Comparison of ENCODE assay signal across 9 cellular contexts in genomic region chr6:109705258-109705657, GRCh38. TPM values are rescaled to one million over a fixed set of nuclear protein-coding genes. Genes with fewer than 3 reads are reported as not detected.
DNase-seq lines count a peak whose midpoint lies in the region; ATAC-seq lines count a peak whose summit lies in the region.
"Had no signal": no experiment of that assay in that cellular context is flagged by ENCODE, and none has a peak within 500 bp of the region (broad histone marks: within the 10 kb centered on the region; RNA-seq: fewer than 3 reads in every experiment).

No MANE protein-coding gene starts in this region.

- H3K56ac ChIP-seq in mesendoderm (ENCODE audit: low read length) = no peak overlapping the region

- WGBS in mesendoderm (ENCODE audit: extremely low coverage, insufficient coverage, low lambda C conversion rate) = no CpG with 5 or more reads among the region's 7 CpGs

- H4K8ac ChIP-seq in mesendoderm (ENCODE audit: low read depth, low read length) = no peak overlapping the region

- no peak overlapping the region for H3K23ac ChIP-seq in mesendoderm (ENCODE audit: low read length)

- H3K27ac ChIP-seq in mesendoderm (ENCODE audit: low read depth, low read length) = no peak overlapping the region
- H3K27ac ChIP-seq: epithelial cell of prostate had no signal

- H2AK5ac ChIP-seq in mesendoderm (ENCODE audit: low read length) = no peak overlapping the region

- H3K27me3 ChIP-seq in mesendoderm (ENCODE audit: insufficient read depth, low read length, poor library complexity) = no peaks in the 10 kb centered on the region

- H3K18ac ChIP-seq in mesendoderm (ENCODE audit: low read length) = no peak overlapping the region

- no peak overlapping the region for H2BK120ac ChIP-seq in mesendoderm (ENCODE audit: low read depth, low read length)

- H3K36me3 Mint-ChIP-seq in effector memory CD8-positive, alpha-beta T cell (ENCODE audit: insufficient read depth) = no peaks in the 10 kb centered on the region

- H3K4me3 ChIP-seq in mesendoderm (ENCODE audit: low read length) = no peak overlapping the region

- no peaks in the 10 kb centered on the region for H3K4me1 ChIP-seq in mesendoderm (ENCODE audit: control insufficient read depth, low read depth, low read length)

- no peak overlapping the region for H2BK15ac ChIP-seq in mesendoderm (replicated peaks; ENCODE audit: low read depth)

- H3K9ac ChIP-seq in mesendoderm (ENCODE audit: low read length) = no peak overlapping the region

- peaks cover 18 to 37% of the 10 kb centered on the region in 2 donors for H3K4me1 Mint-ChIP-seq in effector memory CD8-positive, alpha-beta T cell (ENCODE audit: low read depth in 2 of 2)

- no peaks in the 10 kb centered on the region for H3K36me3 ChIP-seq in mesendoderm (ENCODE audit: control insufficient read depth, insufficient read depth, low read length)

- no peaks in the 10 kb centered on the region for H3K79me2 ChIP-seq in mesendoderm (ENCODE audit: control insufficient read depth, insufficient read depth, low read length)

- no peak overlapping the region for H3K4me2 ChIP-seq in mesendoderm (ENCODE audit: low read length)

- no peak overlapping the region for H3K4ac ChIP-seq in mesendoderm (ENCODE audit: low read depth, low read length)

- no peak overlapping the region for H3K4me3 Mint-ChIP-seq in effector memory CD8-positive, alpha-beta T cell

- no peaks in the 10 kb centered on the region for H3K79me1 ChIP-seq in mesendoderm (ENCODE audit: low read length)

- no peak overlapping the region for H2BK5ac ChIP-seq in mesendoderm (ENCODE audit: low read length)

- peak; percentile 60 for DNase-seq in DMS 273 treated with DMSO at 0.1 percent for 48 hours (lab: John Stamatoyannopoulos, UW)
- peak; percentile 83 for DNase-seq in HT1080 (ENCODE audit: low read depth)
- peak; percentile 76 to 92 for DNase-seq in NOMO-1 (lab: John Stamatoyannopoulos, UW; ENCODE audit: unreplicated experiment in 2 of 2)
- DNase-seq in activated CD8-positive, alpha-beta memory T cell treated with anti-CD3 and anti-CD28 coated beads for 24 hours = peak; percentile 83
- DNase-seq in effector memory CD8-positive, alpha-beta T cell = peak; percentile 59 to 72 (median 64)
- peak; percentile 92 for DNase-seq in mesendoderm
- peak; percentile 32 to 47 for DNase-seq in stimulated activated CD8-positive, alpha-beta memory T cell treated with anti-CD3 and anti-CD28 coated beads, Interleukin-4, amount 100 ng/mL, for 1 hour (ENCODE audit: low read depth in 2 of 2, low spot score in 1 of 2)

- peak; percentile 93 for ATAC-seq in GM21447 (IDR thresholded peaks at IDR 0.05; ENCODE audit: unreplicated experiment)
- peak; percentile 95 for ATAC-seq in effector memory CD8-positive, alpha-beta T cell (replicated peaks)

- peak overlapping the region; percentile 17 to 42 for H3K27ac Mint-ChIP-seq in effector memory CD8-positive, alpha-beta T cell

- H3K27me3 Mint-ChIP-seq in effector memory CD8-positive, alpha-beta T cell = no peaks in the 10 kb centered on the region

- H4K5ac ChIP-seq in mesendoderm (ENCODE audit: low read length) = no peak overlapping the region

- H3K9me3 Mint-ChIP-seq in effector memory CD8-positive, alpha-beta T cell = no peaks in the 10 kb centered on the region

RNA-seq across cellular contexts. Expression of gene FIG4, which starts 14.2 kb away (rescaled TPM):
- total RNA-seq in HT1080 (2014; rRNA removed; shearing (Covaris generic)) = 8.2 and 8.5 TPM in 2 replicates
- 9.8 and 13.9 TPM in 2 replicates for polyA plus RNA-seq in HT1080 (2015; cell fraction: cytosol; rRNA removed)
- 17.5 and 20.9 TPM in 2 replicates for polyA plus RNA-seq in HT1080 (2015; cell fraction: nucleus; rRNA removed)
- 7.7 TPM for polyA plus RNA-seq in mesendoderm (2013, experiment 1 of 2)
- 7.8 TPM for polyA plus RNA-seq in mesendoderm (2013, experiment 2 of 2)

RNA-seq across cellular contexts. Expression of gene AK9, which starts 14.3 kb away (rescaled TPM):
- total RNA-seq in HT1080 (2014; rRNA removed; shearing (Covaris generic)) = 2.0 and 3.0 TPM in 2 replicates
- 2.4 and 2.6 TPM in 2 replicates for polyA plus RNA-seq in HT1080 (2015; cell fraction: cytosol; rRNA removed)
- 4.8 and 5.1 TPM in 2 replicates for polyA plus RNA-seq in HT1080 (2015; cell fraction: nucleus; rRNA removed)
- polyA plus RNA-seq in mesendoderm (2013, experiment 1 of 2) = 1.8 TPM
- 1.5 TPM for polyA plus RNA-seq in mesendoderm (2013, experiment 2 of 2)

Comparison
In these comparisons a context has a peak if more than half of its experiments do, and no peak if none do; other contexts are left out.
1. DNase-seq: peak in every context shown above with its lines; median percentile 92 in mesendoderm; 84 in NOMO-1; 83 in HT1080; 83 in activated CD8-positive, alpha-beta memory T cell treated with anti-CD3 and anti-CD28 coated beads for 24 hours; 64 in effector memory CD8-positive, alpha-beta T cell; 60 in DMS 273 treated with DMSO at 0.1 percent for 48 hours; 40 in stimulated activated CD8-positive, alpha-beta memory T cell treated with anti-CD3 and anti-CD28 coated beads, Interleukin-4, amount 100 ng/mL, for 1 hour.